ENCODE assay signal across 8 cellular contexts in the genomic region with DNA sequence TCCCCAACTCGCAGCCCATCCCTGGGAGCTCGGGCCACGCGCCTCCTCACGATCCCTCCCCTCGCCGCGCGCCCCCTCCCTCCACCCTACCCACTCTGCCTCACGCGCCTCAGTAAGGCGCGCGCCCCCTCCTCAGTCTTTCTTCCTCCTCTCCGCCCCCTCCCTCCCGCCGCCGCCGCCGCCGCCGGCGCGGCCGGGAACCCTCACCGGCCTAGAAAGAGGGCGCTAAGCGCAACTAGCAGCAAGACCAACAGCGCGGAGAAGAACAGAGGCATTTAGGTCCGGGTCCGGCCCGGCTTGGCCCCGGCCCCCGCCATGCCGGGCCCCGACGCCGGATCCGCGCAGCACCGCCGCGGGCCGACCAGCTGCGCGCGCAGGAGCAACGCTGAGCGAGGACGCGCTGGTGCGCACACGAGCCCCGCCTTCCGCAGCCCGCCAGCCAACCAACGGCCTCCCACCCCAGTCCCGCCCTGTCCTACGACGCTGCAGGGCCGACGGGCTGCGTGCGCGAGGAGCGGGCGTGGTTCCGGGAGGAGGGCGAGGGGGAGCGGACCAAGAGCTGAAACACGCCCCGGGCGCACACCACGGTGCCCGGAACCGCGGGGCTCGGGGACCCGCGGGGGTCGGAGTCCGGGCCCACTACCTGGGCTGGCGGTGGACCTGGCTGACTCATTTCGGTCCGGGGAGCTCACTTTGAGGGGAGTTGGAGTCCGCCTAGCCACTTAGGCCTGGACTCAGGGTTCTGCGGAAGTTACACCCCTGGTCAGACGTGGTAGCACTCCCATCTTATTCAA. TPM values are rescaled to one million over a fixed set of nuclear protein-coding genes. Genes with fewer than 3 reads are reported as not detected.
A peak's percentile ranks its signal among the peaks of the same experiment; 100 is the strongest.
DNase-seq lines count a peak whose midpoint lies in the region; ATAC-seq and TF ChIP-seq lines count a peak whose summit lies in the region.

A gene (minus strand): TSS at position 377 of the 794 bp plus-strand sequence. CDS start 102 bp downstream, at position 275.

- H3K27ac ChIP-seq in left lung: peak within 1 kb of the TSS; percentile 92

- no peaks in the 10 kb centered on the region for H3K4me1 ChIP-seq in BE2C
- peaks cover 29 to 46% of the 10 kb centered on the region in 2 donors for H3K4me1 ChIP-seq in left lung

- intact Hi-C loops in left lung (cut with DNase I): no loop called here

- H3K27me3 ChIP-seq in BE2C (no peaks in the 10 kb centered on the region), left lung (no peaks in the 10 kb centered on the region)

- H3K4me3 ChIP-seq in BE2C (ENCODE audit: low read depth, low read length): peak within 1 kb of the TSS; percentile 68
- peak within 1 kb of the TSS; percentile 86 to 97 for H3K4me3 ChIP-seq in left lung

- peak; percentile 92 for ATAC-seq in GM19324 (IDR thresholded peaks at IDR 0.05; ENCODE audit: low FRiP score, unreplicated experiment)
- ATAC-seq in HG03469 (IDR thresholded peaks at IDR 0.05; ENCODE audit: unreplicated experiment): peak; percentile 75
- peak; percentile 97 for ATAC-seq in left lung

- H3K36me3 ChIP-seq in BE2C (peaks cover 23% of the 10 kb centered on the region), left lung (peaks cover 3 to 54% of the 10 kb centered on the region in 2 donors)

- DNase-seq in BE2C (peak; percentile 90), NCI-H69 (lab: John Stamatoyannopoulos, UW) (peak; percentile 98), dedifferentiated amniotic fluid mesenchymal stem cell (ENCODE audit: extremely low spot score) (peak; percentile 94), left lung (peak; percentile 98 to 99)
- peak; percentile 95 for DNase-seq in activated CD4-positive, alpha-beta T cell treated with anti-CD3 and anti-CD28 coated beads, Interleukin-2, amount 50 U/mL, for 1 hour
- DNase-seq in stimulated activated CD4-positive, alpha-beta T cell treated with anti-CD3 and anti-CD28 coated beads, Interleukin-2, amount 100 ng/mL, for 4 hours (ENCODE audit: low read depth): peak; percentile 94

- TF ChIP-seq CTCF in BE2C (IDR thresholded peaks at IDR 0.05; ENCODE audit: low read depth, low read length) (no peak), left lung (IDR thresholded peaks at IDR 0.05) (no peak)

- H3K9me3 ChIP-seq in BE2C: no peaks in the 10 kb centered on the region
- no peaks in the 10 kb centered on the region for H3K9me3 ChIP-seq in left lung

RNA-seq across cellular contexts. Expression of the gene that starts here (rescaled TPM):
- 61.7 TPM for polyA plus RNA-seq in BE2C (2012; ENCODE audit: insufficient read depth, insufficient read length, low read depth)
- 100 to 1,000 TPM; 139 to 184 TPM for total RNA-seq in left lung

Comparison
In these comparisons a context has a peak if more than half of its experiments do, and no peak if none do; other contexts are left out.
1. Peak in every context shown above with its lines: DNase-seq, ATAC-seq, H3K4me3 ChIP-seq and H3K27ac ChIP-seq.